ENCODE assay signal across 8 cellular contexts in the genomic region with DNA sequence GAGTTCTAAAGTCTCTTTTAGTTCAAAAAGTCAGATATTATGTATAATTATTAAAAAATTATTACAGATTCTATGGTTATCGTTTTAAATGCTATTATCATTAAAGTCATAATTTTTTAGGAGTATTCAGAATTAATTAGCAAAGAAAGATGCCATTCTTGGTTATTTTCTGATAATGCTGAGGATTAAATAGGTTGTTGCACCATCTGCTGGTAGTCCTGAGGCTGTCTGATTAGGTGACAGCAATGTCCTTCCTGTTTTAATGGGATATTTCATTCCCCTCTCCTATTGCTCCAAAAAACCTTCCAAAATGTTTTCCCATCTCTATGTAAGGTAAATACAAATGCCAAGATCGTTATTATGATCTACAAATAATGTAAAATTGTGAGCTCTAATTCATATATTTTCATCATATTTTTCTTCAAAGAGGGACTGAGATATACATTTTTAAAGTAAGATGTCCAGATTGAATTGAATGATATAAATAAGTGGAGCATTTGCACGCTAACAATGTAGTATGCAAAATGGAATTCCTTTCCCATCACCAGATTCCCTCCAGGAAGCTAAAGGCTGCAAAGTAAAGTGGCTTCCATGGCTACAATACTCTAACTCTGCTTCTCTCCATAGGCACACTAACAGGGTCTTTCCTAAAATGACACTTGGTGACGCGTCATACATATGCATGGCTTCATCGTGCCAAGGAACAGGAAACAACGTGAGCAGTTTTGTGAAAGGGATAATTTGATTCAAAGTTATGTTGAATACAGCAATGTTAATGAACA. TPM values are rescaled to one million over a fixed set of nuclear protein-coding genes. Genes with fewer than 3 reads are reported as not detected.
DNase-seq lines count a peak whose midpoint lies in the region; ATAC-seq, FAIRE-seq and TF ChIP-seq lines count a peak whose summit lies in the region.

No MANE protein-coding gene starts in this region.

- no peak overlapping the region for H4K91ac ChIP-seq in H1 (replicated peaks; ENCODE audit: insufficient read length, low read length)

- ATAC-seq in HG02763 (IDR thresholded peaks at IDR 0.05; ENCODE audit: unreplicated experiment) (no peak), omental fat pad (ENCODE audit: low FRiP score) (no peak)

- H3K27me3 Mint-ChIP-seq in activated T-helper 2 cell treated with anti-CD3 and anti-CD28 coated beads, Interferon-gamma antibody, Interleukin-2, Interleukin-4, amounts not matched to agents 10 μg/mL and 5 μg/mL and 100 μg/mL, durations not matched to agents 14 hours and 24 hours and 36 hours (ENCODE audit: low read depth): peaks cover 29% of the 10 kb centered on the region

- H3K4me3 Mint-ChIP-seq in activated T-helper 2 cell treated with anti-CD3 and anti-CD28 coated beads, Interferon-gamma antibody, Interleukin-2, Interleukin-4, amounts not matched to agents 10 μg/mL and 5 μg/mL and 100 μg/mL, durations not matched to agents 14 hours and 24 hours and 36 hours (ENCODE audit: low read depth): no peak overlapping the region

- peak; percentile 72 to 77 for TF ChIP-seq RAD21 in H1 (IDR thresholded peaks at IDR 0.05 in 1 of 2, conservative IDR thresholded peaks at IDR 0.05 in 1 of 2; ENCODE audit: low read depth in 2 of 2, low read length in 2 of 2)

- peaks cover 0 to 3% (median 0%) of the 10 kb centered on the region in 4 experiments; a peak in 1 of 7 replicates for H3K4me1 ChIP-seq in H1 (replicated peaks in 1 of 4; ENCODE audit: control insufficient read depth in 3 of 4, insufficient read depth in 4 of 4, low read length in 3 of 4)

- H4K5ac ChIP-seq in H1 (ENCODE audit: insufficient read length, low read depth, low read length): no peak overlapping the region

- no peak overlapping the region for H3K23ac ChIP-seq in H1 (ENCODE audit: insufficient read length)

- H3K9me3 Mint-ChIP-seq in activated T-helper 2 cell treated with anti-CD3 and anti-CD28 coated beads, Interferon-gamma antibody, Interleukin-2, Interleukin-4, amounts not matched to agents 10 μg/mL and 5 μg/mL and 100 μg/mL, durations not matched to agents 14 hours and 24 hours and 36 hours: no peaks in the 10 kb centered on the region

- H3K23me2 ChIP-seq in H1 (ENCODE audit: low read depth, low read length): no peaks in the 10 kb centered on the region

- H4K20me1 ChIP-seq in H1 (replicated peaks in 1 of 2; ENCODE audit: control insufficient read depth in 1 of 2, insufficient read depth in 2 of 2, low read length in 2 of 2): no peaks in the 10 kb centered on the region

- H3K4ac ChIP-seq in H1 (replicated peaks; ENCODE audit: insufficient read length, low read depth, low read length): no peak overlapping the region

- no peak for TF ChIP-seq EP300 in H1 (IDR thresholded peaks at IDR 0.05; ENCODE audit: borderline replicate concordance in 1 of 2, low read depth in 2 of 2, low read length in 2 of 2)

- H3K14ac ChIP-seq in H1 (ENCODE audit: insufficient read length): no peak overlapping the region

- H3K27ac Mint-ChIP-seq in activated T-helper 2 cell treated with anti-CD3 and anti-CD28 coated beads, Interferon-gamma antibody, Interleukin-2, Interleukin-4, amounts not matched to agents 10 μg/mL and 5 μg/mL and 100 μg/mL, durations not matched to agents 14 hours and 24 hours and 36 hours: no peak overlapping the region

- no peak overlapping the region for H3K56ac ChIP-seq in H1 (replicated peaks; ENCODE audit: insufficient read length, low read depth, low read length)

- CTCF ChIA-PET in H1 (lab: Charles Lee; ENCODE audit: partially characterized antibody): interaction anchor here (0.6 to 2.2 kb wide), 33 partner anchors 9 to 1574 kb away, joined by 3 to 11 read pairs (median 4); no protein-coding TSS in a partner anchor

- H2AK5ac ChIP-seq in H1 (ENCODE audit: low read depth, low read length): no peak overlapping the region

- FAIRE-seq in H1 (lab: Jason Lieb, UNC): peak; percentile 28

- no peak for TF ChIP-seq POLR2A in H1 (IDR thresholded peaks at IDR 0.05; ENCODE audit: control extremely low read depth in 1 of 2, low read depth in 2 of 2, low read length in 2 of 2)

- intact Hi-C loops in activated T-helper 2 cell treated with anti-CD3 and anti-CD28 coated beads, Interferon-gamma antibody, Interleukin-2, Interleukin-4, amounts not matched to agents 10 μg/mL and 5 μg/mL and 100 μg/mL, durations not matched to agents 14 hours and 24 hours and 36 hours (cut with micrococcal nuclease): loop anchor here (5.0 kb wide), 1 partner anchor 1570 kb away; no protein-coding TSS in a partner anchor

- no peak overlapping the region for H3K4me2 ChIP-seq in H1 (ENCODE audit: insufficient read depth in 1 of 2, low read depth in 2 of 2, low read length in 2 of 2)

- H3K79me2 ChIP-seq in H1 (ENCODE audit: control insufficient read depth in 1 of 2, insufficient read depth in 2 of 2, low read length in 2 of 2): no peaks in the 10 kb centered on the region

- 77% methylated on average over 7 of the region's 7 CpGs; no CpG with 5 or more reads in 1 of the 2 experiments for WGBS in H1 (ENCODE audit: extremely low coverage in 1 of 2, insufficient coverage in 1 of 2, insufficient read length in 1 of 2, insufficient replicate concordance in 2 of 2, low coverage in 1 of 2, low lambda C conversion rate in 2 of 2, missing lambda C conversion rate in 1 of 2), 2 experiments

- H3K4me1 Mint-ChIP-seq in activated T-helper 2 cell treated with anti-CD3 and anti-CD28 coated beads, Interferon-gamma antibody, Interleukin-2, Interleukin-4, amounts not matched to agents 10 μg/mL and 5 μg/mL and 100 μg/mL, durations not matched to agents 14 hours and 24 hours and 36 hours (ENCODE audit: low read depth): no peaks in the 10 kb centered on the region

- no peak overlapping the region for H3K9ac ChIP-seq in H1 (replicated peaks in 1 of 4; ENCODE audit: extremely low read depth in 1 of 4, low read depth in 3 of 4, low read length in 3 of 4)

- no peaks in the 10 kb centered on the region for H3K79me1 ChIP-seq in H1 (ENCODE audit: low read depth, low read length)

- no peak overlapping the region for H2BK5ac ChIP-seq in H1 (ENCODE audit: low read depth, low read length)

- no peak overlapping the region for H3K27ac ChIP-seq in H1 (ENCODE audit: low read depth, low read length)

- no peaks in the 10 kb centered on the region for H3K36me3 ChIP-seq in H1 (ENCODE audit: control insufficient read depth in 2 of 4, insufficient read depth in 4 of 4, low read length in 3 of 4)

- no peak overlapping the region for H2BK120ac ChIP-seq in H1 (replicated peaks; ENCODE audit: low read depth, low read length)

- no peak overlapping the region for H3K4me3 ChIP-seq in H1 (ENCODE audit: extremely low read depth in 1 of 4, insufficient read depth in 2 of 4, low read depth in 3 of 4, low read length in 4 of 4)

- no peak overlapping the region for H2BK15ac ChIP-seq in H1 (ENCODE audit: low read length)

- no peak overlapping the region for H2BK20ac ChIP-seq in H1 (ENCODE audit: low read length)

- no peak overlapping the region for H2BK12ac ChIP-seq in H1 (ENCODE audit: low read depth, low read length)

- no peak overlapping the region for H2AFZ ChIP-seq in H1 (ENCODE audit: low read length)

- peak; percentile 42 for DNase-seq in NCI-H2107 treated with DMSO at 0.1 percent for 48 hours (lab: John Stamatoyannopoulos, UW; ENCODE audit: unreplicated experiment)
- DNase-seq in NCI-H2107 (lab: John Stamatoyannopoulos, UW): no peak
- DNase-seq in NCI-H460 (ENCODE audit: extremely low read depth, low read depth): peak; percentile 38
- DNase-seq in H1 (ENCODE audit: low read depth in 1 of 2, low spot score in 2 of 2): no peak
- peak; percentile 15 for DNase-seq in mucosa of gallbladder (ENCODE audit: low spot score)
- no peak for DNase-seq in activated T-helper 2 cell treated with anti-CD3 and anti-CD28 coated beads, Interferon-gamma antibody, Interleukin-2, Interleukin-4, amounts not matched to agents 10 μg/mL and 5 μg/mL and 100 μg/mL, durations not matched to agents 14 hours and 24 hours and 36 hours (ENCODE audit: low spot score)
- DNase-seq in omental fat pad (ENCODE audit: low spot score): no peak

- no peak overlapping the region for H4K8ac ChIP-seq in H1 (ENCODE audit: extremely low read depth, insufficient read depth, low read length)

- H3K27me3 ChIP-seq in H1 (replicated peaks in 1 of 4; ENCODE audit: control insufficient read depth in 3 of 4, extremely low read depth in 1 of 4, insufficient read depth in 3 of 4, low read length in 3 of 4): no peaks in the 10 kb centered on the region

- POLR2A ChIA-PET in H1 (lab: Charles Lee; ENCODE audit: partially characterized antibody): no interaction called here

- TF ChIP-seq CTCF in H1 (IDR thresholded peaks at IDR 0.05; ENCODE audit: control extremely low read depth in 1 of 3, insufficient read depth in 1 of 3, low read depth in 1 of 3, low read length in 3 of 3): peak in 2 of 3 experiments; percentile 45 to 51; a peak in 2 of 4 replicates
- TF ChIP-seq CTCF in omental fat pad (IDR thresholded peaks at IDR 0.05): no peak

- H3K18ac ChIP-seq in H1 (ENCODE audit: extremely low read depth, low read length): no peak overlapping the region

- H3K36me3 Mint-ChIP-seq in activated T-helper 2 cell treated with anti-CD3 and anti-CD28 coated beads, Interferon-gamma antibody, Interleukin-2, Interleukin-4, amounts not matched to agents 10 μg/mL and 5 μg/mL and 100 μg/mL, durations not matched to agents 14 hours and 24 hours and 36 hours (ENCODE audit: low read depth): no peaks in the 10 kb centered on the region

- no peaks in the 10 kb centered on the region for H3K9me3 ChIP-seq in H1 (ENCODE audit: insufficient read depth in 2 of 2, low read depth in 1 of 2, low read length in 1 of 2)

TF ChIP-seq in H1, 55 proteins besides CTCF, POLR2A, EP300 and RAD21 (continues in another document):
- TF ChIP-seq SUZ12 (IDR thresholded peaks at IDR 0.05; ENCODE audit: low read length) (no peak), POLR2AphosphoS5 (IDR thresholded peaks at IDR 0.05; ENCODE audit: low read depth, low read length) (no peak), BRCA1 (IDR thresholded peaks at IDR 0.05; ENCODE audit: low read depth, low read length) (no peak)

RNA-seq across cellular contexts. Expression of gene AKR1E2, which starts 58.8 kb away (rescaled TPM):
- 0.32 TPM in 1 of 2 replicates, not detected in the other for total RNA-seq in NCI-H460 (2014; rRNA removed; shearing (Covaris generic))
- polyA plus RNA-seq in NCI-H460 (2014; cell fraction: nucleus; rRNA removed): 1.6 TPM in 1 of 2 replicates, not detected in the other
- total RNA-seq in H1 (2021; fragmentation: NEBNext Ultra II Directional; extraction: Animal tissue kit (Norgen Biotek cat#: 25700)): 3.5 TPM in 2 replicates
- polyA plus RNA-seq in H1 (2011; rRNA removed): 2.1 and 2.6 TPM in 2 replicates
- 4.8 TPM for polyA plus RNA-seq in H1 (2011; cell fraction: cytosol; rRNA removed)
- polyA plus RNA-seq in H1 (2011; cell fraction: nucleus; rRNA removed): 6.2 TPM
- 0.99 to 3.1 TPM (median 2.2 TPM) in 4 replicates for polyA plus RNA-seq in H1 (2012, experiment 1 of 2)
- polyA plus RNA-seq in H1 (2012, experiment 2 of 2): 1.6 TPM
- 1.4 TPM for polyA plus RNA-seq in H1 (2013, experiment 1 of 2)
- 1.2 TPM for polyA plus RNA-seq in H1 (2013, experiment 2 of 2)
- 11.6 and 14.8 TPM in 2 replicates for polyA minus RNA-seq in H1 (2011; rRNA and poly(A)+ RNA removed)
- polyA minus RNA-seq in H1 (2011; cell fraction: cytosol; rRNA and poly(A)+ RNA removed): 4.0 TPM
- polyA minus RNA-seq in H1 (2011; cell fraction: nucleus; rRNA and poly(A)+ RNA removed): 13.4 TPM
- total RNA-seq in mucosa of gallbladder (15.2 TPM), omental fat pad (10 to 100 TPM in 1 of 4 donors, 1 to 10 TPM in 3; 7.2 to 26.8 (median 8.9) TPM)
- total RNA-seq in activated T-helper 2 cell treated with anti-CD3 and anti-CD28 coated beads, Interferon-gamma antibody, Interleukin-2, Interleukin-4, amounts not matched to agents 10 μg/mL and 5 μg/mL and 100 μg/mL, durations not matched to agents 14 hours and 24 hours and 36 hours: 8.3 and 10.1 TPM in 2 replicates

Comparison
In these comparisons a context has a peak if more than half of its experiments do, and no peak if none do; other contexts are left out.
1. DNase-seq: peak in NCI-H2107 treated with DMSO at 0.1 percent for 48 hours (single experiment), NCI-H460 (single experiment) and mucosa of gallbladder (single experiment); none in NCI-H2107 (single experiment), H1 (0 of 2), activated T-helper 2 cell treated with anti-CD3 and anti-CD28 coated beads, Interferon-gamma antibody, Interleukin-2, Interleukin-4, amounts not matched to agents 10 μg/mL and 5 μg/mL and 100 μg/mL, durations not matched to agents 14 hours and 24 hours and 36 hours (single experiment) and omental fat pad (single experiment).
2. CTCF ChIP-seq: peak in H1 (2 of 3); none in omental fat pad (0 of 3).